Comparison of ENCODE assay signal across 12 cellular contexts in the genomic region with DNA sequence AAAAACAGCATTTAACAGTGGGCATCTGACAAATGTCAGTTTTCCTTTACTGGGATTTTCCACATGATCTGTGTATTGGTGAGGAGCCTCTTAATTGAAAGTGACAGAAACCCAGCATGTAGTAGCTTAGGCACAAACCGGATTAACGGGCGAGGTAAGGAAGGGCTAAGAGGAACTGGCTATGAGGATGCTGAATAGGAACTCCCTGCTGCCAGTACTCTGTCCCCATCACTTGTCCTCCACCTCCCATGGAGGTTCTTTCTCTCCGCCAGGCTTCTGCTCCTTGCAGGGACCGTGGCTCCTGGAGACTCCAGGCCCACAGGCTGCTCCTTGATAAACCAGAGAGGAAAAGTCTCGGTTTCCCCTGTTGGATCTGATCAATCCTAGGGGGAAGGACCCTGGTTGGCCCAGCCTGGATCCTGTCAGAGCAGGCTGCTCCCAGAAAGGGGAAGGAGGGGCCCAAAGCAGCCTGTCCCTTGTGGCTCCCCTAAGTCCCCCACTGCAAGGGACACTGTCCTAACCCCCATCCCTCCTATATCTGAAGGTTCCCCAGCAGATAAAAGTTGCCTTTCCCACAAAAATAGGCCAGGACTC. TPM values are rescaled to one million over a fixed set of nuclear protein-coding genes. Genes with fewer than 3 reads are reported as not detected.
DNase-seq lines count a peak whose midpoint lies in the region; ATAC-seq and TF ChIP-seq lines count a peak whose summit lies in the region.
"Had no signal": no experiment of that assay in that cellular context is flagged by ENCODE, and none has a peak within 500 bp of the region (broad histone marks: within the 10 kb centered on the region; RNA-seq: fewer than 3 reads in every experiment).

No MANE protein-coding gene starts in this region.

- no peak for ATAC-seq in right cardiac atrium
- no peak for ATAC-seq in foreskin keratinocyte
- ATAC-seq in GM18502 (IDR thresholded peaks at IDR 0.05; ENCODE audit: poor library complexity, unreplicated experiment): no peak

- H3K9me2 ChIP-seq in MM.1S (replicated peaks; ENCODE audit: insufficient read depth, low read length): no peaks in the 10 kb centered on the region

- no peak overlapping the region for H2AFZ ChIP-seq in MM.1S (ENCODE audit: low read length)

- H3F3A ChIP-seq in MM.1S (ENCODE audit: insufficient read depth, low read length): peaks cover 2% of the 10 kb centered on the region; the same call in 1 of the 2 replicates

- H3K27me3 ChIP-seq in right cardiac atrium (ENCODE audit: control insufficient read depth, insufficient read depth) (no peaks in the 10 kb centered on the region), ectodermal cell (ENCODE audit: control insufficient read depth, insufficient read depth, low read length, poor library complexity, severe bottlenecking) (no peaks in the 10 kb centered on the region), ovary (no peaks in the 10 kb centered on the region), MM.1S (replicated peaks; ENCODE audit: insufficient read depth, low read length) (no peaks in the 10 kb centered on the region), foreskin keratinocyte (no peaks in the 10 kb centered on the region)

- no peaks in the 10 kb centered on the region for H3K79me2 ChIP-seq in MM.1S (ENCODE audit: low read length)

- H3K9me3 ChIP-seq in right cardiac atrium (ENCODE audit: control insufficient read depth, low read length) (no peaks in the 10 kb centered on the region), ectodermal cell (ENCODE audit: control insufficient read depth, low read length) (no peaks in the 10 kb centered on the region), ovary (no peaks in the 10 kb centered on the region), MM.1S (replicated peaks; ENCODE audit: insufficient read depth, low read length) (no peaks in the 10 kb centered on the region)

- H3K9ac ChIP-seq in MM.1S (ENCODE audit: low read length): no peak overlapping the region

- TF ChIP-seq EP300 in ovary (IDR thresholded peaks at IDR 0.05): no peak

- intact Hi-C loops in right cardiac atrium (cut with DNase I) (loop anchor here in 2 of 4 donors (5.0 kb wide), 2 partner anchors 41 to 86 kb away; no protein-coding TSS in a partner anchor), cardiac septum (cut with DNase I) (loop anchor here (5.0 kb wide), 1 partner anchor 86 kb away; no protein-coding TSS in a partner anchor), ovary (cut with DNase I) (loop anchor here in 2 of 4 donors (5.0 to 10.0 kb wide), 3 partner anchors 41 to 88 kb away; no protein-coding TSS in a partner anchor)

- H4K20me1 ChIP-seq in MM.1S (ENCODE audit: insufficient read depth, low read length): no peaks in the 10 kb centered on the region

- H3K4me1 ChIP-seq in right cardiac atrium (ENCODE audit: control insufficient read depth, insufficient read depth, low read length): peaks cover 9% of the 10 kb centered on the region
- H3K4me1 ChIP-seq in ectodermal cell (ENCODE audit: control insufficient read depth, insufficient read depth, low read length): peaks cover 35% of the 10 kb centered on the region
- H3K4me1 ChIP-seq in ovary (ENCODE audit: insufficient read depth): peaks cover 12% of the 10 kb centered on the region
- H3K4me1 ChIP-seq in MM.1S (ENCODE audit: low read length): peaks cover 11% of the 10 kb centered on the region
- no peaks in the 10 kb centered on the region for H3K4me1 ChIP-seq in foreskin keratinocyte

- H3K36me3 ChIP-seq in ectodermal cell (ENCODE audit: control insufficient read depth, insufficient read depth, low read length): no peaks in the 10 kb centered on the region
- H3K36me3 ChIP-seq in ovary: no peaks in the 10 kb centered on the region
- H3K36me3 ChIP-seq in MM.1S (replicated peaks; ENCODE audit: insufficient read depth, low read length): no peaks in the 10 kb centered on the region

- no peak for TF ChIP-seq POLR2A in ovary (IDR thresholded peaks at IDR 0.05)

- TF ChIP-seq CTCF in ovary (IDR thresholded peaks at IDR 0.05): no peak
- TF ChIP-seq CTCF in MM.1S (IDR thresholded peaks at IDR 0.05; ENCODE audit: low read length): no peak
- TF ChIP-seq CTCF in foreskin keratinocyte (conservative IDR thresholded peaks at IDR 0.05): no peak

- 52% methylated on average over 6 of the region's 6 CpGs for WGBS in right cardiac atrium
- 20 to 33% methylated on average over 6 of the region's 6 CpGs for WGBS in ectodermal cell, 2 experiments
- 72 to 76% (median 74%) methylated on average over 6 of the region's 6 CpGs for WGBS in ovary, 3 donors

- H3K4me3 ChIP-seq in right cardiac atrium (ENCODE audit: low read length) (no peak overlapping the region), ectodermal cell (ENCODE audit: insufficient read depth, low read depth, low read length) (no peak overlapping the region), ovary (no peak overlapping the region), MM.1S (ENCODE audit: low read length) (no peak overlapping the region)

- no peak for DNase-seq in right cardiac atrium
- DNase-seq in cardiac septum (ENCODE audit: low spot score): no peak
- peak in 1 of 5 donors; percentile 26 for DNase-seq in ovary
- no peak for DNase-seq in MM.1S
- DNase-seq in NCI-H2196 (lab: John Stamatoyannopoulos, UW; ENCODE audit: unreplicated experiment): no peak
- no peak for DNase-seq in foreskin keratinocyte
- DNase-seq: activated T-cell treated with anti-CD3 and anti-CD28 coated beads, Interleukin-2, amount 50 U/mL, for 1 hour; effector CD4-positive, alpha-beta T cell; Kasumi-1; NCI-H774 had no signal

- no peak overlapping the region for H3K4me2 ChIP-seq in MM.1S (ENCODE audit: low read depth, low read length)

- H3K27ac ChIP-seq in right cardiac atrium (ENCODE audit: low read length) (peak overlapping the region; percentile 60), ectodermal cell (ENCODE audit: insufficient read depth, low read depth, low read length, poor library complexity, severe bottlenecking) (peak overlapping the region; percentile 99), ovary (peak overlapping the region; percentile 47 to 97), MM.1S (ENCODE audit: low read length) (no peak overlapping the region), foreskin keratinocyte (no peak overlapping the region)

RNA-seq across cellular contexts. Expression of gene TEX44, which starts 10.3 kb away (rescaled TPM):
- total RNA-seq in right cardiac atrium: not detected
- not detected for polyA plus RNA-seq in right cardiac atrium
- total RNA-seq in cardiac septum: not detected
- polyA plus RNA-seq in ectodermal cell (2013, experiment 1 of 4): not detected
- not detected for polyA plus RNA-seq in ectodermal cell (2013, experiment 2 of 4)
- not detected for polyA plus RNA-seq in ectodermal cell (2013, experiment 3 of 4)
- polyA plus RNA-seq in ectodermal cell (2013, experiment 4 of 4): not detected
- total RNA-seq in ovary: not detected
- polyA plus RNA-seq in ovary: not detected
- total RNA-seq in foreskin keratinocyte: not detected in 2 replicates
- not detected in 2 replicates for polyA plus RNA-seq in foreskin keratinocyte

Comparison
In these comparisons a context has a peak if more than half of its experiments do, and no peak if none do; other contexts are left out.
1. H3K27ac ChIP-seq: peak in right cardiac atrium (single experiment), ectodermal cell (single experiment) and ovary (2 of 2); none in MM.1S (single experiment) and foreskin keratinocyte (single experiment).